23 cellular contexts compared by ENCODE assay signal in the genomic region with DNA sequence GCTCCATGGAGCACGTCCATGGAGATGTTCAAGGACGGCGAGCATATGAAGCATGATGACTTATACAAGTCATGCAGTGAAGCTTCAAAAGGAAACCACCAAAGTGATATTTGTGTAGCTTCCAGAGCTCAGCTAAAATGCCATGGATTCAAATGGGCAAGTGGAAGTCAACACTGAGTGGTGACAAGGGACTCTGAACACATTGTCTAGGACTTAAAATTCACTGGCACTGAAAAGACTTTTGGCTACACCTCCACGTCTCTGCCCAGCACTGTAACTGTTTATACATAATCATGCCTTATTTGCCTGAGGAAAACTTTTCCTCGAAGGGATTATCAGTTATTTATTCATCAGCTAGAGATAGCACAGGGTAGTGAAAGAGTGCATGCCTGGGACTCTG. TPM values are rescaled to one million over a fixed set of nuclear protein-coding genes. Genes with fewer than 3 reads are reported as not detected.
DNase-seq lines count a peak whose midpoint lies in the region; ATAC-seq, FAIRE-seq and TF ChIP-seq lines count a peak whose summit lies in the region.
"Had no signal": no experiment of that assay in that cellular context is flagged by ENCODE, and none has a peak within 500 bp of the region (broad histone marks: within the 10 kb centered on the region; RNA-seq: fewer than 3 reads in every experiment).

No MANE protein-coding gene starts in this region.

- no peak for TF ChIP-seq CTCF in VCaP (conservative IDR thresholded peaks at IDR 0.05)
- no peak for TF ChIP-seq CTCF in left ventricle myocardium inferior (IDR thresholded peaks at IDR 0.05; ENCODE audit: borderline replicate concordance)
- TF ChIP-seq CTCF in stomach (IDR thresholded peaks at IDR 0.05): no peak

- peaks cover 32% of the 10 kb centered on the region for H3K4me1 ChIP-seq in left ventricle myocardium inferior
- H3K4me1 ChIP-seq in stomach: peaks cover 0 to 47% (median 28%) of the 10 kb centered on the region in 4 donors
- H3K4me1 ChIP-seq: A549 had no signal

- no peaks in the 10 kb centered on the region for H3K9me3 ChIP-seq in left ventricle myocardium inferior (replicated peaks)
- H3K9me3 ChIP-seq in stomach: no peaks in the 10 kb centered on the region
- H3K9me3 ChIP-seq: A549 had no signal

- H3K4me3 ChIP-seq in left ventricle myocardium inferior: no peak overlapping the region
- no peak overlapping the region for H3K4me3 ChIP-seq in stomach
- H3K4me3 ChIP-seq: A549 had no signal

- H3K27ac ChIP-seq in VCaP (peak overlapping the region; percentile 46; the same call in 1 of the 2 replicates), left ventricle myocardium inferior (replicated peaks) (peak overlapping the region; percentile 0), stomach (peak overlapping the region in 3 of 5 donors; percentile 18 to 47 (median 42))
- H3K27ac ChIP-seq: A549 had no signal

- DNase-seq in RPMI7951 (ENCODE audit: low read depth) (peak; percentile 0), left ventricle myocardium inferior (no peak), stomach (peak; percentile 29), GM12891 (ENCODE audit: insufficient read length, low spot score) (no peak)
- DNase-seq: CD8-positive, alpha-beta T cell; COR-L47; DMS153; DMS79 treated with DMSO at 0.1 percent for 48 hours; EL; HCEC 1CT; HFFc6 had no signal

- no peaks in the 10 kb centered on the region for H3K36me3 ChIP-seq in left ventricle myocardium inferior
- H3K36me3 ChIP-seq in stomach: no peaks in the 10 kb centered on the region

- intact Hi-C loops in left ventricle myocardium inferior (cut with micrococcal nuclease): no loop called here
- intact Hi-C loops in stomach (cut with DNase I; ENCODE audit: low total_unique reads): no loop called here

- TF ChIP-seq EP300 in stomach (IDR thresholded peaks at IDR 0.05): no peak

- no peaks in the 10 kb centered on the region for H3K27me3 ChIP-seq in left ventricle myocardium inferior (ENCODE audit: low read depth)
- H3K27me3 ChIP-seq in stomach: no peaks in the 10 kb centered on the region

- TF ChIP-seq POLR2A in stomach (IDR thresholded peaks at IDR 0.05) (no peak), GM12891 (IDR thresholded peaks at IDR 0.05; ENCODE audit: low read depth, low read length) (no peak)

- no peak for FAIRE-seq in GM12891 (lab: Jason Lieb, UNC)
- FAIRE-seq: A549, D721Med, G401.6, GM12892, HepG2, HTR-8/SVneo had no signal

- no peak for ATAC-seq in GM21529 (IDR thresholded peaks at IDR 0.05; ENCODE audit: unreplicated experiment)
- ATAC-seq: A549; CD8-positive, alpha-beta T cell; HepG2 had no signal

- WGBS in stomach, 5 donors: 36 to 72% (median 54%) methylated on average over 5 of the region's 5 CpGs

TF ChIP-seq in GM12891, 5 proteins besides CTCF, POLR2A, EP300 and RAD21:
- TF ChIP-seq SPI1 (IDR thresholded peaks at IDR 0.05; ENCODE audit: low read depth, low read length) (no peak), POLR2AphosphoS5 (IDR thresholded peaks at IDR 0.05; ENCODE audit: low read depth, low read length) (no peak), POU2F2 (IDR thresholded peaks at IDR 0.05; ENCODE audit: low read depth, low read length) (no peak), PAX5 (IDR thresholded peaks at IDR 0.05; ENCODE audit: insufficient read depth, low read length, severe bottlenecking) (no peak), TAF1 (IDR thresholded peaks at IDR 0.05; ENCODE audit: low read depth, low read length) (no peak)

RNA-seq across cellular contexts. Expression of a gene that starts 15.2 kb away (rescaled TPM):
- not detected in 2 replicates for total RNA-seq in RPMI7951 (2014; rRNA removed; shearing (Covaris generic))
- total RNA-seq in left ventricle myocardium inferior (not detected), stomach (not detected)
- not detected for polyA plus RNA-seq in stomach
- not detected for polyA plus RNA-seq in GM12891 (2012; ENCODE audit: low read depth, missing spikeins)
- total RNA-seq: CD8-positive, alpha-beta T cell; H4; HepG2; HFFc6 had no signal
- polyA plus RNA-seq: A549, AG04450, BJ, CD14-positive monocyte, HepG2 had no signal

RNA-seq across cellular contexts. Expression of a gene that starts 39.1 kb away (rescaled TPM):
- total RNA-seq in RPMI7951 (2014; rRNA removed; shearing (Covaris generic)): not detected in 2 replicates
- total RNA-seq in left ventricle myocardium inferior (not detected), stomach (1 to 10 TPM in 1 of 5 donors, not detected in 4; 2.2 TPM)
- polyA plus RNA-seq in stomach: under 1 TPM in 1 of 3 donors, not detected in 2; 0.10 TPM
- 1.2 TPM for polyA plus RNA-seq in GM12891 (2012; ENCODE audit: low read depth, missing spikeins)
- total RNA-seq: CD8-positive, alpha-beta T cell; H4; HepG2; HFFc6 had no signal
- polyA plus RNA-seq: A549, AG04450, BJ, CD14-positive monocyte, HepG2 had no signal

Comparison
In these comparisons a context has a peak if more than half of its experiments do, and no peak if none do; other contexts are left out.
1. DNase-seq: peak in RPMI7951 (single experiment) and stomach (single experiment); none in left ventricle myocardium inferior (single experiment) and GM12891 (single experiment).
2. Peak in every context shown above with its lines, with median percentiles within 50 percentile points of each other: H3K27ac ChIP-seq.